ENCODE assay signal across 8 cellular contexts in the genomic region with DNA sequence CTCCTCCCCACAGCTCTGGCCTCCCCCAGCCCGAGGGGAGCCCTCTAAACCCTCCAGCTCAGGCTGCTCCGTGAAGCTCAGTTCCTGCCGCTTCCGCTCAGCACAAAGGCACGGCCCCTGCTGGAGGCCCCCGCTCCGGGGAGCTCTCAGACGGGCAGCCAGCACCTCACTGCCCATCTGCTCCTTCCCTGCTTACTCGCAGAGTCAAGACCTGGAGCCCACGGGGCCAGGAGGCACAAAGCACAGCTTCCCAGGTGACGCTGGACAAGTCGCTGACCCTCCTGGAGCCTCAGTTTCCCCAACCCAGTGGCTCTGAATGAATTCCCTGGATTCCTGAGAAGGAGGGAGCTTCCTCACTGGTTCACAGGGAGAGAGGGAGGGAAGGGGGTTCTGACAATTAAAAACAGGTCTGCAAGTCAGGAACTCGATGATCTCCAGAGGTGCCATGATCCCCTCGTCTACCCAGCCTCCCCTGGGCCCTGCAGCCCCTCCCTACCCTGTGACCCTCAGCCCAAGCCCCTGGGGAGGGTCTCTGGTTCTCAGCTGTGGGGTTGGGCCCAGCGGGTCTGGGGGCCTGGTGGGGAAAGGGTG. TPM values are rescaled to one million over a fixed set of nuclear protein-coding genes. Genes with fewer than 3 reads are reported as not detected.
A peak's percentile ranks its signal among the peaks of the same experiment; 100 is the strongest.
DNase-seq lines count a peak whose midpoint lies in the region; ATAC-seq and TF ChIP-seq lines count a peak whose summit lies in the region.

No MANE protein-coding gene starts in this region.

- ATAC-seq in GM23338 (peak; percentile 77), Right ventricle myocardium superior (ENCODE audit: poor library complexity) (no peak), GM18520 (IDR thresholded peaks at IDR 0.05; ENCODE audit: unreplicated experiment) (no peak)

- WGBS in smooth muscle cell (ENCODE audit: low lambda C conversion rate) = 13% methylated on average over 14 of the region's 15 CpGs

- peaks cover 10% of the 10 kb centered on the region for H4K20me1 ChIP-seq in GM23338 (replicated peaks; ENCODE audit: insufficient read depth)
- peaks cover 91% of the 10 kb centered on the region for H4K20me1 ChIP-seq in smooth muscle cell (ENCODE audit: low read depth)

- peak overlapping the region; percentile 82 for H3K9ac ChIP-seq in smooth muscle cell (ENCODE audit: low read depth)
- H3K9ac ChIP-seq in colonic mucosa (ENCODE audit: low read depth in 2 of 2, low read length in 2 of 2) = peak overlapping the region in 1 of 2 donors; percentile 12

- peaks cover 10% of the 10 kb centered on the region; the same call in 1 of the 2 replicates for H3F3A ChIP-seq in GM23338 (replicated peaks; ENCODE audit: low read depth)
- H3F3A ChIP-seq in smooth muscle cell (ENCODE audit: low read depth) = peaks cover 17% of the 10 kb centered on the region

- H3K4me2 ChIP-seq in GM23338 (peak overlapping the region; percentile 71), smooth muscle cell (peak overlapping the region; percentile 85)

- H3K27me3 Mint-ChIP-seq in GM23338 (ENCODE audit: insufficient read depth, low read depth, poor library complexity) = peaks cover 24% of the 10 kb centered on the region

- H3K27me3 ChIP-seq in GM23338 (ENCODE audit: insufficient read depth) (no peaks in the 10 kb centered on the region), smooth muscle cell (ENCODE audit: low read depth) (no peaks in the 10 kb centered on the region), colonic mucosa (no peaks in the 10 kb centered on the region)

- no peaks in the 10 kb centered on the region for H3K36me3 Mint-ChIP-seq in GM23338 (ENCODE audit: low read depth)

- H3K36me3 ChIP-seq in GM23338 (ENCODE audit: insufficient read depth) (no peaks in the 10 kb centered on the region; the same call in 1 of the 2 replicates), smooth muscle cell (ENCODE audit: low read depth) (no peaks in the 10 kb centered on the region), colonic mucosa (no peaks in the 10 kb centered on the region)

- DNase-seq in AG20443 (ENCODE audit: low spot score) (peak; percentile 56), GM23338 (ENCODE audit: low spot score) (peak; percentile 75), activated T-cell treated with anti-CD3 and anti-CD28 coated beads for 4 hours (peak; percentile 14), Right ventricle myocardium superior (peak; percentile 39), smooth muscle cell (lab: John Stamatoyannopoulos, UW; ENCODE audit: unreplicated experiment) (peak; percentile 15), colonic mucosa (no peak), NK-92 (lab: John Stamatoyannopoulos, UW; ENCODE audit: unreplicated experiment) (no peak)

- H3K9me3 ChIP-seq in smooth muscle cell (replicated peaks; ENCODE audit: low read depth) (no peaks in the 10 kb centered on the region), colonic mucosa (no peaks in the 10 kb centered on the region)

- 0 out of 4 replicates have a peak, but pooled peaks of 1 of the 2 experiments have one; percentile 6 for TF ChIP-seq CTCF in GM23338 (conservative IDR thresholded peaks at IDR 0.05; ENCODE audit: low read depth in 2 of 2)
- no peak for TF ChIP-seq CTCF in smooth muscle cell (IDR thresholded peaks at IDR 0.05; ENCODE audit: borderline replicate concordance, insufficient read depth, poor library complexity, severe bottlenecking)
- no peak for TF ChIP-seq CTCF in colonic mucosa (IDR thresholded peaks at IDR 0.05)

- H3K4me1 ChIP-seq in GM23338 (ENCODE audit: insufficient read depth) = peaks cover 40% of the 10 kb centered on the region
- H3K4me1 ChIP-seq in smooth muscle cell (ENCODE audit: low read depth) = peaks cover 32% of the 10 kb centered on the region
- H3K4me1 ChIP-seq in colonic mucosa = peaks cover 12% of the 10 kb centered on the region

- peak overlapping the region; percentile 56 for H3K4me3 Mint-ChIP-seq in GM23338

- peak overlapping the region; percentile 93; the same call in 1 of the 2 replicates for H3K27ac Mint-ChIP-seq in GM23338

- H3K79me2 ChIP-seq in GM23338 (replicated peaks; ENCODE audit: insufficient read depth) (peaks cover 68% of the 10 kb centered on the region), smooth muscle cell (ENCODE audit: low read depth) (peaks cover 83% of the 10 kb centered on the region)

- H3K4me1 Mint-ChIP-seq in GM23338 = peaks cover 57% of the 10 kb centered on the region

- no peaks in the 10 kb centered on the region for H3K9me2 ChIP-seq in GM23338 (ENCODE audit: insufficient read depth)

- H3K9me3 Mint-ChIP-seq in GM23338 = no peaks in the 10 kb centered on the region

- peak overlapping the region; percentile 95 for H3K27ac ChIP-seq in GM23338 (ENCODE audit: low read depth)
- H3K27ac ChIP-seq in smooth muscle cell (ENCODE audit: low read depth) = peak overlapping the region; percentile 94
- no peak overlapping the region for H3K27ac ChIP-seq in colonic mucosa

- H2AFZ ChIP-seq in GM23338 (no peak overlapping the region), smooth muscle cell (ENCODE audit: low read depth) (no peak overlapping the region)

- intact Hi-C loops in Right ventricle myocardium superior (cut with DNase I) = no loop called here
- intact Hi-C loops in colonic mucosa (cut with DNase I) = no loop called here

- H3K4me3 ChIP-seq in GM23338 (peak overlapping the region; percentile 41), smooth muscle cell (peak overlapping the region; percentile 17), colonic mucosa (no peak overlapping the region)

TF ChIP-seq in GM23338, 12 proteins besides CTCF, POLR2A, EP300 and RAD21 (continues in another document):
- TF ChIP-seq, protein P1, sequence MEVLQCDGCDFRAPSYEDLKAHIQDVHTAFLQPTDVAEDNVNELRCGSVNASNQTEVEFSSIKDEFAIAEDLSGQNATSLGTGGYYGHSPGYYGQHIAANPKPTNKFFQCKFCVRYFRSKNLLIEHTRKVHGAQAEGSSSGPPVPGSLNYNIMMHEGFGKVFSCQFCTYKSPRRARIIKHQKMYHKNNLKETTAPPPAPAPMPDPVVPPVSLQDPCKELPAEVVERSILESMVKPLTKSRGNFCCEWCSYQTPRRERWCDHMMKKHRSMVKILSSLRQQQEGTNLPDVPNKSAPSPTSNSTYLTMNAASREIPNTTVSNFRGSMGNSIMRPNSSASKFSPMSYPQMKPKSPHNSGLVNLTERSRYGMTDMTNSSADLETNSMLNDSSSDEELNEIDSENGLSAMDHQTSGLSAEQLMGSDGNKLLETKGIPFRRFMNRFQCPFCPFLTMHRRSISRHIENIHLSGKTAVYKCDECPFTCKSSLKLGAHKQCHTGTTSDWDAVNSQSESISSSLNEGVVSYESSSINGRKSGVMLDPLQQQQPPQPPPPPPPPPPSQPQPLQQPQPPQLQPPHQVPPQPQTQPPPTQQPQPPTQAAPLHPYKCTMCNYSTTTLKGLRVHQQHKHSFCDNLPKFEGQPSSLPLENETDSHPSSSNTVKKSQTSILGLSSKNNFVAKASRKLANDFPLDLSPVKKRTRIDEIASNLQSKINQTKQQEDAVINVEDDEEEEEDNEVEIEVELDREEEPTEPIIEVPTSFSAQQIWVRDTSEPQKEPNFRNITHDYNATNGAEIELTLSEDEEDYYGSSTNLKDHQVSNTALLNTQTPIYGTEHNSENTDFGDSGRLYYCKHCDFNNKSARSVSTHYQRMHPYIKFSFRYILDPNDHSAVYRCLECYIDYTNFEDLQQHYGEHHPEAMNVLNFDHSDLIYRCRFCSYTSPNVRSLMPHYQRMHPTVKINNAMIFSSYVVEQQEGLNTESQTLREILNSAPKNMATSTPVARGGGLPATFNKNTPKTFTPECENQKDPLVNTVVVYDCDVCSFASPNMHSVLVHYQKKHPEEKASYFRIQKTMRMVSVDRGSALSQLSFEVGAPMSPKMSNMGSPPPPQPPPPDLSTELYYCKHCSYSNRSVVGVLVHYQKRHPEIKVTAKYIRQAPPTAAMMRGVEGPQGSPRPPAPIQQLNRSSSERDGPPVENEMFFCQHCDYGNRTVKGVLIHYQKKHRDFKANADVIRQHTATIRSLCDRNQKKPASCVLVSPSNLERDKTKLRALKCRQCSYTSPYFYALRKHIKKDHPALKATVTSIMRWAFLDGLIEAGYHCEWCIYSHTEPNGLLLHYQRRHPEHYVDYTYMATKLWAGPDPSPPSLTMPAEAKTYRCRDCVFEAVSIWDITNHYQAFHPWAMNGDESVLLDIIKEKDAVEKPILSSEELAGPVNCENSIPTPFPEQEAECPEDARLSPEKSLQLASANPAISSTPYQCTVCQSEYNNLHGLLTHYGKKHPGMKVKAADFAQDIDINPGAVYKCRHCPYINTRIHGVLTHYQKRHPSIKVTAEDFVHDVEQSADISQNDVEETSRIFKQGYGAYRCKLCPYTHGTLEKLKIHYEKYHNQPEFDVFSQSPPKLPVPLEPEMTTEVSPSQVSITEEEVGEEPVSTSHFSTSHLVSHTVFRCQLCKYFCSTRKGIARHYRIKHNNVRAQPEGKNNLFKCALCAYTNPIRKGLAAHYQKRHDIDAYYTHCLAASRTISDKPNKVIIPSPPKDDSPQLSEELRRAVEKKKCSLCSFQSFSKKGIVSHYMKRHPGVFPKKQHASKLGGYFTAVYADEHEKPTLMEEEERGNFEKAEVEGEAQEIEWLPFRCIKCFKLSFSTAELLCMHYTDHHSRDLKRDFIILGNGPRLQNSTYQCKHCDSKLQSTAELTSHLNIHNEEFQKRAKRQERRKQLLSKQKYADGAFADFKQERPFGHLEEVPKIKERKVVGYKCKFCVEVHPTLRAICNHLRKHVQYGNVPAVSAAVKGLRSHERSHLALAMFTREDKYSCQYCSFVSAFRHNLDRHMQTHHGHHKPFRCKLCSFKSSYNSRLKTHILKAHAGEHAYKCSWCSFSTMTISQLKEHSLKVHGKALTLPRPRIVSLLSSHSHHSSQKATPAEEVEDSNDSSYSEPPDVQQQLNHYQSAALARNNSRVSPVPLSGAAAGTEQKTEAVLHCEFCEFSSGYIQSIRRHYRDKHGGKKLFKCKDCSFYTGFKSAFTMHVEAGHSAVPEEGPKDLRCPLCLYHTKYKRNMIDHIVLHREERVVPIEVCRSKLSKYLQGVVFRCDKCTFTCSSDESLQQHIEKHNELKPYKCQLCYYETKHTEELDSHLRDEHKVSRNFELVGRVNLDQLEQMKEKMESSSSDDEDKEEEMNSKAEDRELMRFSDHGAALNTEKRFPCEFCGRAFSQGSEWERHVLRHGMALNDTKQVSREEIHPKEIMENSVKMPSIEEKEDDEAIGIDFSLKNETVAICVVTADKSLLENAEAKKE (CRISPR knock-in tag; IDR thresholded peaks at IDR 0.05) = no peak
- TF ChIP-seq EZH2phosphoT487 (IDR thresholded peaks at IDR 0.05; ENCODE audit: unreplicated experiment) (no peak), NANOG (IDR thresholded peaks at IDR 0.05; ENCODE audit: borderline replicate concordance) (no peak), CREB1 (CRISPR knock-in tag; IDR thresholded peaks at IDR 0.05; ENCODE audit: low read depth) (no peak), POLR2AphosphoS5 (IDR thresholded peaks at IDR 0.05; ENCODE audit: low read depth) (no peak), ZNF114 (CRISPR knock-in tag; IDR thresholded peaks at IDR 0.05) (no peak)

RNA-seq across cellular contexts. Expression of gene VAV2, which starts 36.2 kb away (rescaled TPM):
- 24.3 and 28.9 TPM in 2 replicates for total RNA-seq in GM23338 (2014; rRNA removed; shearing (Covaris generic))
- polyA plus RNA-seq in GM23338 (2016; fragmentation: Nextera tagmentation; extraction: Ambion mirVana) (7.2 and 8.1 TPM in 2 replicates), smooth muscle cell (35.3 and 59.4 TPM in 2 replicates)
- total RNA-seq in Right ventricle myocardium superior (4.9 TPM), smooth muscle cell (26.2 and 27.4 TPM in 2 replicates), colonic mucosa (10 to 100 TPM; 30.7 to 45.1 TPM)

Comparison
In these comparisons a context has a peak if more than half of its experiments do, and no peak if none do; other contexts are left out.
1. DNase-seq: peak in AG20443 (single experiment), GM23338 (single experiment), activated T-cell treated with anti-CD3 and anti-CD28 coated beads for 4 hours (single experiment), Right ventricle myocardium superior (single experiment) and smooth muscle cell (single experiment); none in colonic mucosa (single experiment) and NK-92 (single experiment).